In the genomic region with DNA sequence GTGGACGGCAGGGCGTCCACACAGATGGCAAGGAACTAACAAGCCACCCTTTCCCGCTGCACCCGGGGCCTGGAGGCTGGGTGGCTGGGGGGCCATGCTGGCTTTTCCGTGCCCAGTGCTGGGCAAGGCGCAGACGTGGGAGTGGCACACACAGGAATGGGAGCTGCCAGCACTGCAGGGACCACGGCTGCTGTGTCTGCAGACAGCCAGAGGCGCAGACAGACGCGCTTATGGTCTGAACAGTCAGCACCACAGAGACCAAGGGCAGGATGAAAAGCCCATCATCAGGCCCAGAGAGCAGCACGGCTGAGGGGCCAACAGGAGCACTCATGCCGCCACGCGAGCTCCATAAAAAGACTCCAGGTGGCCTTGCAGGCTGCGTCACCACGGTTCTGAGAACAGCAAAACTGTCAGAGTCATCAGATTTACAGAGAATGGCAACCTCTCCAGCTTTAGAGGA, we compare ENCODE assay signal across 17 cellular contexts. TPM values are rescaled to one million over a fixed set of nuclear protein-coding genes. Genes with fewer than 3 reads are reported as not detected.
A peak's percentile ranks its signal among the peaks of the same experiment; 100 is the strongest.
DNase-seq lines count a peak whose midpoint lies in the region; ATAC-seq and TF ChIP-seq lines count a peak whose summit lies in the region.
"Had no signal": no experiment of that assay in that cellular context is flagged by ENCODE, and none has a peak within 500 bp of the region (broad histone marks: within the 10 kb centered on the region; RNA-seq: fewer than 3 reads in every experiment).

No MANE protein-coding gene starts in this region.

- no peaks in the 10 kb centered on the region for H3K27me3 ChIP-seq in MM.1S (replicated peaks; ENCODE audit: insufficient read depth, low read length)
- H3K27me3 ChIP-seq: heart right ventricle, ovary, sigmoid colon had no signal

- H3F3A ChIP-seq in MM.1S (ENCODE audit: insufficient read depth, low read length): no peaks in the 10 kb centered on the region

- H3K4me1 ChIP-seq in MM.1S (ENCODE audit: low read length): no peaks in the 10 kb centered on the region
- H3K4me1 ChIP-seq: heart right ventricle, lower lobe of right lung, sigmoid colon had no signal

- H3K4me1 Mint-ChIP-seq in natural killer cell: peaks cover 48 to 52% of the 10 kb centered on the region in 2 donors

- no peaks in the 10 kb centered on the region for H4K20me1 ChIP-seq in MM.1S (ENCODE audit: insufficient read depth, low read length)

- no peaks in the 10 kb centered on the region for H3K36me3 ChIP-seq in MM.1S (replicated peaks; ENCODE audit: insufficient read depth, low read length)
- H3K36me3 ChIP-seq: ovary had no signal

- no peak overlapping the region for H3K4me3 ChIP-seq in MM.1S (ENCODE audit: low read length)
- H3K4me3 ChIP-seq: heart right ventricle, lower lobe of right lung, ovary, sigmoid colon had no signal

- no peaks in the 10 kb centered on the region for H3K9me2 ChIP-seq in MM.1S (replicated peaks; ENCODE audit: insufficient read depth, low read length)

- no peak overlapping the region for H3K4me2 ChIP-seq in MM.1S (ENCODE audit: low read depth, low read length)

- no peaks in the 10 kb centered on the region for H3K9me3 Mint-ChIP-seq in natural killer cell
- H3K9me3 Mint-ChIP-seq: stimulated activated naive CD8-positive, alpha-beta T cell treated with anti-CD3 and anti-CD28 coated beads, Interleukin-15, Interleukin-2, amounts not matched to agents 100 ng/mL and 50 ng/mL, for 24 hours had no signal

- H3K9me3 ChIP-seq in MM.1S (replicated peaks; ENCODE audit: insufficient read depth, low read length): no peaks in the 10 kb centered on the region
- H3K9me3 ChIP-seq: heart right ventricle, lower lobe of right lung, ovary, sigmoid colon had no signal

- no peak overlapping the region for H2AFZ ChIP-seq in MM.1S (ENCODE audit: low read length)

- ATAC-seq in natural killer cell (no peak), HG03432 (IDR thresholded peaks at IDR 0.05; ENCODE audit: unreplicated experiment) (no peak), HG02763 (IDR thresholded peaks at IDR 0.05; ENCODE audit: unreplicated experiment) (no peak)
- ATAC-seq: heart right ventricle, lower lobe of right lung had no signal

- H3K27ac ChIP-seq in MM.1S (ENCODE audit: low read length) (peak overlapping the region; percentile 62; the same call in 1 of the 2 replicates), angular gyrus (ENCODE audit: low read depth, low read length) (peak overlapping the region; percentile 96)
- H3K27ac ChIP-seq: heart right ventricle, lower lobe of right lung, sigmoid colon had no signal

- TF ChIP-seq CTCF in MM.1S (IDR thresholded peaks at IDR 0.05; ENCODE audit: low read length): no peak
- no peak for TF ChIP-seq CTCF in natural killer cell (IDR thresholded peaks at IDR 0.05)

- no peak overlapping the region for H3K9ac ChIP-seq in MM.1S (ENCODE audit: low read length)

- peak; percentile 62 for DNase-seq in DMS79 (lab: John Stamatoyannopoulos, UW)
- DNase-seq in MM.1S: peak; percentile 21
- no peak for DNase-seq in natural killer cell
- DNase-seq in mesenteric fat pad (ENCODE audit: low spot score): no peak
- DNase-seq: aorta, COR-L47, heart right ventricle, Karpas-422, lower lobe of right lung, sigmoid colon, trophoblast cell had no signal

- H3K27ac Mint-ChIP-seq in natural killer cell: peak overlapping the region; percentile 81 to 89
- H3K27ac Mint-ChIP-seq: B cell; stimulated activated naive CD8-positive, alpha-beta T cell treated with anti-CD3 and anti-CD28 coated beads, Interleukin-15, Interleukin-2, amounts not matched to agents 100 ng/mL and 50 ng/mL, for 24 hours had no signal

- no peaks in the 10 kb centered on the region for H3K27me3 Mint-ChIP-seq in natural killer cell (ENCODE audit: low read depth in 2 of 2)
- H3K27me3 Mint-ChIP-seq: B cell; stimulated activated naive CD8-positive, alpha-beta T cell treated with anti-CD3 and anti-CD28 coated beads, Interleukin-15, Interleukin-2, amounts not matched to agents 100 ng/mL and 50 ng/mL, for 24 hours had no signal

- H3K4me3 Mint-ChIP-seq in natural killer cell: peak overlapping the region; percentile 75
- H3K4me3 Mint-ChIP-seq: B cell; stimulated activated naive CD8-positive, alpha-beta T cell treated with anti-CD3 and anti-CD28 coated beads, Interleukin-15, Interleukin-2, amounts not matched to agents 100 ng/mL and 50 ng/mL, for 24 hours had no signal

- peaks cover 3% of the 10 kb centered on the region; the same call in 1 of the 2 replicates for H3K79me2 ChIP-seq in MM.1S (ENCODE audit: low read length)

- H3K36me3 Mint-ChIP-seq in natural killer cell: no peaks in the 10 kb centered on the region

- intact Hi-C loops in natural killer cell (cut with micrococcal nuclease): loop anchor here (5.0 kb wide), 1 partner anchor 45 kb away; the partner anchor contains the start of gene AXIN1

RNA-seq across cellular contexts. Expression of gene PDIA2, which starts 24.0 kb away (rescaled TPM):
- total RNA-seq in natural killer cell (not detected), mesenteric fat pad (2.2 TPM)
- total RNA-seq: B cell, lower lobe of right lung had no signal

RNA-seq across cellular contexts. Expression of gene ARHGDIG, which starts 26.6 kb away (rescaled TPM):
- total RNA-seq in natural killer cell: 1 to 10 TPM in 1 of 3 donors, under 1 TPM in 1, not detected in 1; 0.49 to 1.4 TPM
- total RNA-seq in mesenteric fat pad: 8.6 TPM
- total RNA-seq: lower lobe of right lung had no signal

RNA-seq across cellular contexts. Expression of gene RGS11, which starts 31.2 kb away (rescaled TPM):
- total RNA-seq in natural killer cell: under 1 TPM in 1 of 3 donors, not detected in 2; 0.25 TPM
- total RNA-seq in mesenteric fat pad: 21.4 TPM
- total RNA-seq: B cell had no signal

RNA-seq across cellular contexts. Expression of gene AXIN1, which starts 45.6 kb away (rescaled TPM):
- total RNA-seq in natural killer cell: 100 to 1,000 TPM; 100 to 122 (median 106) TPM
- total RNA-seq in mesenteric fat pad: 19.4 TPM

Comparison
In these comparisons a context has a peak if more than half of its experiments do, and no peak if none do; other contexts are left out.
1. DNase-seq: peak in DMS79 (single experiment) and MM.1S (single experiment); none in natural killer cell (single experiment) and mesenteric fat pad (single experiment).
2. RNA of gene RGS11, which starts 31.2 kb away (total RNA-seq): 21.4 TPM in mesenteric fat pad (single experiment); 0.25 TPM in natural killer cell; every median in the first group is over 10 times any median in the second.